ENCODE assay signal across 1 cellular context in genomic region chr2:96049917-96050262, GRCh38. TPM values are rescaled to one million over a fixed set of nuclear protein-coding genes. Genes with fewer than 3 reads are reported as not detected.
"Had no signal": no experiment of that assay in that cellular context is flagged by ENCODE, and none has a peak within 500 bp of the region (broad histone marks: within the 10 kb centered on the region; RNA-seq: fewer than 3 reads in every experiment).

No MANE protein-coding gene starts in this region.

RNA-seq across cellular contexts. Expression of gene GPAT2, which starts 15.2 kb away (rescaled TPM):
- total RNA-seq: chondrocyte had no signal
